ENCODE assay signal across 31 cellular contexts in the genomic region with DNA sequence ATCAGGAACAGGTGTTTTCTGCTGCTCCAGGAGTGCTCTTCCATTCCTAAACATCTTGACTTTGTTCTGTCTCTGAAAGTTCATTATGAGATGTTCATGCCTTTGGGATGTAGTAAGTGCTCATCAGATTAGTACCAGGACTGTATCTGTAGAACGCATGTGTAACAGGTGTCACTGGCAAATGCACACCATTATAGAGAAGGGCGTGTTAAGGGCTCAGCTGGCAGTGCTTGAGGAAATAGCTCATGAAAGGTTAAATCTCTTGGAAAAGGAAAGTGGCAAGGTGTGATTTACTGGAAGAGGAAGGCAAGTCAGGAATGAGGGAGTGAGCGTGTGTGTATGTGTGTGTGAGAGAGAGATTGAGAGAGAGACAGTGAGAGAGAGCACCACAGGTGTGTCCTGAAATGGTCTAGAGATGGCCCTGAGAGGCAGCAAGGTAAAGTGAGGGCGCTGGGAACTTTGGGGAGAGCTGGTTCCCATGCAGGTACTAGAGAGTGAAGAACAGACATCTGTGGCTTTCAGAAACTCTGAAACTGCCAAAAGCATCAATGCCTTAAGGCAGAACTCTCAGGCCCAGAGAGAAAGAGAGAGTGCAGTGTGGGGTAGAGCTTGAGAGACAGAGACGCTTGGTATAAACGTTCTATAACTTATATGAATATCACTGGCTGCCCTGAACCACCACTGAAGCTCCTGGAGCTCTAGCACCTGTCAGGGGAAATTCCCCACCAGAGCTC. TPM values are rescaled to one million over a fixed set of nuclear protein-coding genes. Genes with fewer than 3 reads are reported as not detected.
"Had no signal": no experiment of that assay in that cellular context is flagged by ENCODE, and none has a peak within 500 bp of the region (broad histone marks: within the 10 kb centered on the region; RNA-seq: fewer than 3 reads in every experiment).

No MANE protein-coding gene starts in this region.

- ATAC-seq: activated CD4-positive, CD25-positive, alpha-beta regulatory T cell treated with anti-CD3 and anti-CD28 coated beads, Interleukin-2, amount 50 U/mL, for 24 hours; activated CD8-positive, alpha-beta T cell treated with anti-CD3 and anti-CD28 coated beads for 36 hours; activated T-cell treated with anti-CD3 and anti-CD28 coated beads, Interleukin-2, amount 50 U/mL, for 72 hours; Panc1; Right ventricle myocardium inferior had no signal

- H3K27ac ChIP-seq: brain microvascular endothelial cell, cardiac muscle cell, SJCRH30 had no signal

- H3K4me1 ChIP-seq: SJCRH30 had no signal

- H3K9me3 ChIP-seq: SJCRH30, SK-N-SH had no signal

- H3K36me3 ChIP-seq: brain microvascular endothelial cell, cardiac muscle cell, SJCRH30 had no signal

- H3K27me3 ChIP-seq: brain microvascular endothelial cell, SJCRH30 had no signal

- DNase-seq: activated CD4-positive, alpha-beta T cell treated with anti-CD3 and anti-CD28 coated beads for 4 hours; activated CD8-positive, alpha-beta memory T cell treated with anti-CD3 and anti-CD28 coated beads, Interleukin-2, amount 50 U/mL, for 4 hours; activated CD8-positive, alpha-beta T cell treated with anti-CD3 and anti-CD28 coated beads for 36 hours; activated gamma-delta T cell treated with Interleukin-2 at 50 U/mL for 16 hours; activated naive CD4-positive, alpha-beta T cell treated with anti-CD3 and anti-CD28 coated beads, Interleukin-2, amount 10 ng/mL, durations not matched to agents 7 days and 5 days; activated naive CD8-positive, alpha-beta T cell treated with anti-CD3 and anti-CD28 coated beads for 36 hours; activated T-cell treated with anti-CD3 and anti-CD28 coated beads, Interleukin-2, amount 50 U/mL, for 72 hours; brain microvascular endothelial cell; cerebellar nuclear complex; NCI-H1092; NCI-H1417; NCI-H1930; NCI-H2107; NCI-H2171 treated with DMSO at 0.1 percent for 48 hours; NCI-H226; NCI-H510A; NCI-H526 treated with DMSO at 0.1 percent for 48 hours; NCI-H82; NK-92 treated with Interleukin-12 subunit alpha and Interleukin-12 subunit beta, amount 100 ng/mL, for 24 hours; OCI-M1; RPMI8226; SJCRH30; SK-N-SH had no signal

- H3K4me3 ChIP-seq: cardiac muscle cell, SJCRH30 had no signal

RNA-seq across cellular contexts. Expression of a gene that starts 13.7 kb away (rescaled TPM):
- total RNA-seq: activated CD8-positive, alpha-beta T cell treated with anti-CD3 and anti-CD28 coated beads for 36 hours; activated naive CD8-positive, alpha-beta T cell treated with anti-CD3 and anti-CD28 coated beads for 36 hours; activated T-cell treated with anti-CD3 and anti-CD28 coated beads, Interleukin-2, amount 50 U/mL, for 72 hours; activated T-helper 2 cell treated with anti-CD3 and anti-CD28 coated beads, Interferon-gamma antibody, Interleukin-2, Interleukin-4, amounts not matched to agents 10 μg/mL and 5 μg/mL and 100 μg/mL, durations not matched to agents 14 hours and 24 hours and 36 hours; LHCN-M2; SJCRH30; T-helper 1 cell treated with Interleukin-12 subunit alpha and Interleukin-12 subunit beta and Interleukin-4 antibody, amounts not matched to agents 30 ng/mL and 1 ng/mL, for 36 hours had no signal

RNA-seq across cellular contexts. Expression of a gene that starts 56.7 kb away (rescaled TPM):
- total RNA-seq: activated CD8-positive, alpha-beta T cell treated with anti-CD3 and anti-CD28 coated beads for 36 hours; activated naive CD8-positive, alpha-beta T cell treated with anti-CD3 and anti-CD28 coated beads for 36 hours; activated T-cell treated with anti-CD3 and anti-CD28 coated beads, Interleukin-2, amount 50 U/mL, for 72 hours; activated T-helper 2 cell treated with anti-CD3 and anti-CD28 coated beads, Interferon-gamma antibody, Interleukin-2, Interleukin-4, amounts not matched to agents 10 μg/mL and 5 μg/mL and 100 μg/mL, durations not matched to agents 14 hours and 24 hours and 36 hours; cardiac muscle cell; LHCN-M2; M059J; Right ventricle myocardium inferior; SJCRH30; T-helper 1 cell treated with Interleukin-12 subunit alpha and Interleukin-12 subunit beta and Interleukin-4 antibody, amounts not matched to agents 30 ng/mL and 1 ng/mL, for 36 hours had no signal
